Comparison of ENCODE assay signal across 28 cellular contexts in genomic region chr17:73301359-73301758, GRCh38. TPM values are rescaled to one million over a fixed set of nuclear protein-coding genes. Genes with fewer than 3 reads are reported as not detected.
DNase-seq lines count a peak whose midpoint lies in the region; ATAC-seq and TF ChIP-seq lines count a peak whose summit lies in the region.
"Had no signal": no experiment of that assay in that cellular context is flagged by ENCODE, and none has a peak within 500 bp of the region (broad histone marks: within the 10 kb centered on the region; RNA-seq: fewer than 3 reads in every experiment).

No MANE protein-coding gene starts in this region.

- H3K27me3 ChIP-seq in left ventricle myocardium inferior (ENCODE audit: low read depth) (no peaks in the 10 kb centered on the region), heart left ventricle (no peaks in the 10 kb centered on the region), body of pancreas (no peaks in the 10 kb centered on the region), lower lobe of right lung (ENCODE audit: low read depth) (no peaks in the 10 kb centered on the region)
- H3K27me3 ChIP-seq: BE2C had no signal

- H3K4me3 Mint-ChIP-seq in osteocyte (ENCODE audit: unreplicated experiment) = no peak overlapping the region
- H3K4me3 Mint-ChIP-seq in activated CD4-positive, alpha-beta T cell treated with anti-CD3 and anti-CD28 coated beads for 36 hours = no peak overlapping the region
- H3K4me3 Mint-ChIP-seq: CD14-positive monocyte; CD8-positive, alpha-beta memory T cell had no signal

- H3K27ac Mint-ChIP-seq in osteocyte (ENCODE audit: unreplicated experiment) = peak overlapping the region; percentile 59
- no peak overlapping the region for H3K27ac Mint-ChIP-seq in activated CD4-positive, alpha-beta T cell treated with anti-CD3 and anti-CD28 coated beads for 36 hours
- H3K27ac Mint-ChIP-seq: CD8-positive, alpha-beta memory T cell had no signal

- H3K4me3 ChIP-seq in left ventricle myocardium inferior (no peak overlapping the region), heart left ventricle (no peak overlapping the region), body of pancreas (no peak overlapping the region), lower lobe of right lung (no peak overlapping the region)

- TF ChIP-seq CTCF in left ventricle myocardium inferior (IDR thresholded peaks at IDR 0.05; ENCODE audit: borderline replicate concordance) (no peak), heart left ventricle (IDR thresholded peaks at IDR 0.05) (no peak), body of pancreas (IDR thresholded peaks at IDR 0.05) (no peak), osteocyte (IDR thresholded peaks at IDR 0.05) (no peak), lower lobe of right lung (IDR thresholded peaks at IDR 0.05) (no peak)

- peaks cover 64% of the 10 kb centered on the region for H3K4me1 Mint-ChIP-seq in osteocyte (ENCODE audit: unreplicated experiment)
- no peaks in the 10 kb centered on the region for H3K4me1 Mint-ChIP-seq in activated CD4-positive, alpha-beta T cell treated with anti-CD3 and anti-CD28 coated beads for 36 hours

- H3K9me3 Mint-ChIP-seq in osteocyte (ENCODE audit: unreplicated experiment) = no peaks in the 10 kb centered on the region
- no peaks in the 10 kb centered on the region for H3K9me3 Mint-ChIP-seq in activated CD4-positive, alpha-beta T cell treated with anti-CD3 and anti-CD28 coated beads for 36 hours (ENCODE audit: low read depth)
- H3K9me3 Mint-ChIP-seq: CD14-positive monocyte; CD8-positive, alpha-beta memory T cell had no signal

- H3K27ac ChIP-seq in left ventricle myocardium inferior (replicated peaks) (peak overlapping the region; percentile 59), heart left ventricle (peak overlapping the region in 1 of 12 donors; percentile 100), body of pancreas (peak overlapping the region in 3 of 4 donors; percentile 21 to 65 (median 44)), lower lobe of right lung (no peak overlapping the region)
- H3K27ac ChIP-seq: 22Rv1, HL-60 had no signal

- POLR2A ChIA-PET in activated CD4-positive, alpha-beta T cell treated with anti-CD3 and anti-CD28 coated beads for 36 hours (lab: Charles Lee) = interaction anchor here (0.6 kb wide), 1 partner anchor 69 kb away, joined by 4 read pairs; no protein-coding TSS in a partner anchor

- CTCF ChIA-PET in activated CD4-positive, alpha-beta T cell treated with anti-CD3 and anti-CD28 coated beads for 36 hours (lab: Charles Lee) = interaction anchor here (0.8 to 1.9 kb wide), 3 partner anchors 9 to 69 kb away, joined by 4 to 6 read pairs (median 6); no protein-coding TSS in a partner anchor

- intact Hi-C loops in left ventricle myocardium inferior (cut with micrococcal nuclease) = no loop called here
- intact Hi-C loops in heart left ventricle (cut with DNase I) = loop anchor here in 1 of 10 donors (10.0 kb wide), 1 partner anchor 47 kb away; no protein-coding TSS in a partner anchor
- intact Hi-C loops in body of pancreas (cut with DNase I) = no loop called here
- intact Hi-C loops in lower lobe of right lung (cut with DNase I) = no loop called here
- intact Hi-C loops in activated CD4-positive, alpha-beta T cell treated with anti-CD3 and anti-CD28 coated beads for 36 hours (cut with DNase I, micrococcal nuclease) = no loop called here

- H3K9me3 ChIP-seq in left ventricle myocardium inferior (replicated peaks) (no peaks in the 10 kb centered on the region), heart left ventricle (no peaks in the 10 kb centered on the region), body of pancreas (no peaks in the 10 kb centered on the region), lower lobe of right lung (no peaks in the 10 kb centered on the region)
- H3K9me3 ChIP-seq: BE2C had no signal

- WGBS in heart left ventricle, 4 donors = 92 to 98% (median 93%) methylated on average over 2 of the region's 2 CpGs
- WGBS in body of pancreas, 2 donors = 82 to 85% methylated on average over 2 of the region's 2 CpGs

- no peaks in the 10 kb centered on the region for H3K27me3 Mint-ChIP-seq in osteocyte (ENCODE audit: unreplicated experiment)
- H3K27me3 Mint-ChIP-seq in activated CD4-positive, alpha-beta T cell treated with anti-CD3 and anti-CD28 coated beads for 36 hours = peaks cover 8% of the 10 kb centered on the region

- DNase-seq in left ventricle myocardium inferior = no peak
- no peak for DNase-seq in heart left ventricle
- DNase-seq in body of pancreas = no peak
- DNase-seq in osteocyte (ENCODE audit: extremely low spot score, unreplicated experiment) = no peak
- no peak for DNase-seq in inferior parietal cortex (ENCODE audit: extremely low spot score)
- DNase-seq in lower lobe of right lung = no peak
- no peak for DNase-seq in activated CD4-positive, alpha-beta T cell treated with anti-CD3 and anti-CD28 coated beads for 36 hours
- DNase-seq: BE2C; CD8-positive, alpha-beta memory T cell; DMS 273 treated with DMSO at 0.1 percent for 48 hours; DMS79; GF-D8; HCEC 1CT; NCI-H1048; NCI-H1417; NCI-H1694; NCI-H2029 treated with DMSO at 0.1 percent for 48 hours; NCI-H446 treated with DMSO at 0.1 percent for 48 hours; NCI-H526; NCI-H82; NK-92 treated with Interleukin-12 subunit alpha and Interleukin-12 subunit beta, amount 100 ng/mL, for 24 hours; PC-3 had no signal

- ATAC-seq in heart left ventricle (no peak), body of pancreas (no peak), lower lobe of right lung (no peak)
- no peak for ATAC-seq in activated CD4-positive, CD25-positive, alpha-beta regulatory T cell treated with anti-CD3 and anti-CD28 coated beads, Interleukin-2, amount 50 U/mL, for 24 hours
- ATAC-seq in activated CD4-positive, alpha-beta T cell treated with anti-CD3 and anti-CD28 coated beads for 36 hours = no peak
- ATAC-seq: PC-3, Right ventricle myocardium inferior had no signal

- peaks cover 95% of the 10 kb centered on the region for H3K4me1 ChIP-seq in left ventricle myocardium inferior
- peaks cover 33 to 88% (median 64%) of the 10 kb centered on the region in 12 donors for H3K4me1 ChIP-seq in heart left ventricle
- H3K4me1 ChIP-seq in body of pancreas = peaks cover 94% of the 10 kb centered on the region
- H3K4me1 ChIP-seq in lower lobe of right lung = peaks cover 80% of the 10 kb centered on the region

- no peak for TF ChIP-seq POLR2A in heart left ventricle (IDR thresholded peaks at IDR 0.05)
- no peak for TF ChIP-seq POLR2A in body of pancreas (IDR thresholded peaks at IDR 0.05)

- peaks cover 1% of the 10 kb centered on the region for H3K36me3 Mint-ChIP-seq in osteocyte (ENCODE audit: unreplicated experiment)
- H3K36me3 Mint-ChIP-seq in activated CD4-positive, alpha-beta T cell treated with anti-CD3 and anti-CD28 coated beads for 36 hours (ENCODE audit: low read depth) = no peaks in the 10 kb centered on the region
- H3K36me3 Mint-ChIP-seq: CD8-positive, alpha-beta memory T cell had no signal

- H3K36me3 ChIP-seq in left ventricle myocardium inferior (no peaks in the 10 kb centered on the region), heart left ventricle (peaks cover 0 to 2% (median 0%) of the 10 kb centered on the region in 9 donors), body of pancreas (replicated peaks in 1 of 2; ENCODE audit: insufficient read depth in 1 of 2, low read depth in 2 of 2) (no peaks in the 10 kb centered on the region), lower lobe of right lung (no peaks in the 10 kb centered on the region)

RNA-seq across cellular contexts. Expression of gene CDC42EP4, which starts 10.4 kb away (rescaled TPM):
- 34.0 TPM for total RNA-seq in left ventricle myocardium inferior
- total RNA-seq in heart left ventricle = 100 to 1,000 TPM in 1 of 9 donors, 10 to 100 TPM in 8; 21.8 to 103 (median 37.5) TPM
- polyA plus RNA-seq in heart left ventricle = 10 to 100 TPM; 18.6 to 65.3 TPM
- 10 to 100 TPM; 47.0 to 60.6 TPM for total RNA-seq in body of pancreas
- 32.0 and 32.7 TPM in 2 replicates for total RNA-seq in osteocyte
- 44.6 TPM for total RNA-seq in lower lobe of right lung
- total RNA-seq in activated CD4-positive, alpha-beta T cell treated with anti-CD3 and anti-CD28 coated beads for 36 hours = under 1 TPM; 0.87 to 0.91 TPM

RNA-seq across cellular contexts. Expression of gene CPSF4L, which starts 39.7 kb away (rescaled TPM):
- not detected for total RNA-seq in left ventricle myocardium inferior
- not detected for total RNA-seq in heart left ventricle
- polyA plus RNA-seq in heart left ventricle = not detected
- not detected for total RNA-seq in body of pancreas
- not detected in 2 replicates for total RNA-seq in osteocyte
- total RNA-seq in lower lobe of right lung = not detected
- not detected for total RNA-seq in activated CD4-positive, alpha-beta T cell treated with anti-CD3 and anti-CD28 coated beads for 36 hours
- total RNA-seq: CD8-positive, alpha-beta memory T cell; H1; PC-3; Right ventricle myocardium inferior had no signal
- polyA plus RNA-seq: CD14-positive monocyte; CD8-positive, alpha-beta memory T cell; H1 had no signal

Comparison
In these comparisons a context has a peak if more than half of its experiments do, and no peak if none do; other contexts are left out.
1. RNA of gene CDC42EP4, which starts 10.4 kb away (total RNA-seq): 47.0 to 60.6 TPM in body of pancreas, 44.6 TPM in lower lobe of right lung (single experiment), 21.8 to 103 TPM in heart left ventricle, 34.0 TPM in left ventricle myocardium inferior (single experiment) and 32.0 to 32.7 TPM in osteocyte; 0.87 to 0.91 TPM in activated CD4-positive, alpha-beta T cell treated with anti-CD3 and anti-CD28 coated beads for 36 hours; every median in the first group is over 10 times any median in the second.